In genomic region chr11:93521086-93521485, GRCh38 we compare ENCODE assay signal across 19 cellular contexts. TPM values are rescaled to one million over a fixed set of nuclear protein-coding genes. Genes with fewer than 3 reads are reported as not detected.
DNase-seq lines count a peak whose midpoint lies in the region; ATAC-seq and TF ChIP-seq lines count a peak whose summit lies in the region.
"Had no signal": no experiment of that assay in that cellular context is flagged by ENCODE, and none has a peak within 500 bp of the region (broad histone marks: within the 10 kb centered on the region; RNA-seq: fewer than 3 reads in every experiment).

No MANE protein-coding gene starts in this region.

- intact Hi-C loops in prostate gland (cut with DNase I) = no loop called here

- H3K4me3 ChIP-seq in prostate gland = no peak overlapping the region
- H3K4me3 ChIP-seq: pancreas, tibial artery had no signal

- TF ChIP-seq POLR2A in prostate gland (IDR thresholded peaks at IDR 0.05) = no peak

- no peaks in the 10 kb centered on the region for H3K27me3 ChIP-seq in prostate gland (replicated peaks; ENCODE audit: insufficient read depth)
- H3K27me3 ChIP-seq: pancreas, tibial artery had no signal

- ATAC-seq in GM18909 (IDR thresholded peaks at IDR 0.05; ENCODE audit: poor library complexity, unreplicated experiment) = peak; percentile 28
- ATAC-seq in left lobe of liver = peak; percentile 62
- no peak for ATAC-seq in HG03460 (IDR thresholded peaks at IDR 0.05; ENCODE audit: unreplicated experiment)
- ATAC-seq: pancreas had no signal

- no peaks in the 10 kb centered on the region for H3K9me3 ChIP-seq in prostate gland
- H3K9me3 ChIP-seq: Caco-2, pancreas, tibial artery had no signal

- whole genome bisulfite sequencing in prostate gland = 51% methylated on average over 2 of the region's 2 CpGs

- H3K27ac ChIP-seq in prostate gland = peak overlapping the region in 1 of 2 donors; percentile 6
- H3K27ac ChIP-seq: 22Rv1, pancreas, tibial artery had no signal

- peak; percentile 56 for DNase-seq in DMS79 treated with DMSO at 0.1 percent for 48 hours (lab: John Stamatoyannopoulos, UW)
- DNase-seq in DMS79 (lab: John Stamatoyannopoulos, UW) = no peak
- DNase-seq in SK-N-DZ (ENCODE audit: low spot score) = peak; percentile 83
- no peak for DNase-seq in left lobe of liver (ENCODE audit: low spot score)
- DNase-seq in epidermal melanocyte (ENCODE audit: insufficient read length, low spot score) = no peak
- no peak for DNase-seq in prostate gland (ENCODE audit: low spot score)
- DNase-seq: activated effector memory CD4-positive, alpha-beta T cell treated with anti-CD3 and anti-CD28 coated beads, Interleukin-2, amount 50 U/mL, for 16 hours; Caco-2; effector CD8-positive, alpha-beta T cell; foreskin fibroblast; KBM-7; mesendoderm; NCI-H2029 treated with DMSO at 0.1 percent for 48 hours; pancreas; stimulated activated CD4-positive, alpha-beta T cell treated with anti-CD3 and anti-CD28 coated beads, Interleukin-12 subunit alpha, Interleukin-12 subunit beta, amount 100 ng/mL, for 4 hours; tibial artery had no signal

- H3K36me3 ChIP-seq in prostate gland = no peaks in the 10 kb centered on the region
- H3K36me3 ChIP-seq: pancreas had no signal

- TF ChIP-seq CTCF in prostate gland (IDR thresholded peaks at IDR 0.05) = no peak

- H3K4me1 ChIP-seq in prostate gland (replicated peaks) = peaks cover 7% of the 10 kb centered on the region

RNA-seq across cellular contexts. Expression of gene SMCO4, which starts 22.1 kb away (rescaled TPM):
- polyA plus RNA-seq in SK-N-DZ (2014; cell fraction: cytosol; rRNA removed) = 37.0 and 40.2 TPM in 2 replicates
- 9.9 and 11.0 TPM in 2 replicates for polyA plus RNA-seq in SK-N-DZ (2014; cell fraction: nucleus; rRNA removed)
- total RNA-seq in left lobe of liver (48.7 TPM), prostate gland (100 to 1,000 TPM in 1 of 2 donors, 10 to 100 TPM in 1; 63.8 to 140 TPM)

Comparison
In these comparisons a context has a peak if more than half of its experiments do, and no peak if none do; other contexts are left out.
1. DNase-seq: peak in DMS79 treated with DMSO at 0.1 percent for 48 hours (single experiment) and SK-N-DZ (single experiment); none in DMS79 (single experiment), left lobe of liver (single experiment), epidermal melanocyte (single experiment) and prostate gland (single experiment).